ENCODE assay signal across 8 cellular contexts in genomic region chr2:178522950-178523595, GRCh38. TPM values are rescaled to one million over a fixed set of nuclear protein-coding genes. Genes with fewer than 3 reads are reported as not detected.
DNase-seq lines count a peak whose midpoint lies in the region; ATAC-seq, FAIRE-seq and TF ChIP-seq lines count a peak whose summit lies in the region.

No MANE protein-coding gene starts in this region.

- peak; percentile 76 for TF ChIP-seq CTCF in foreskin fibroblast (IDR thresholded peaks at IDR 0.05; ENCODE audit: low read depth, low read length)
- TF ChIP-seq CTCF in neural cell (IDR thresholded peaks at IDR 0.05; ENCODE audit: poor library complexity, severe bottlenecking): peak; percentile 92

- H3K27ac ChIP-seq in neural cell (ENCODE audit: low read length): peak overlapping the region; percentile 62

- H3K9me3 ChIP-seq in neural cell (ENCODE audit: low read length): no peaks in the 10 kb centered on the region

- peak overlapping the region; percentile 74 for H3K9ac ChIP-seq in neural cell (ENCODE audit: low read length)

- peak overlapping the region; percentile 94 for H3K4me3 Mint-ChIP-seq in stimulated activated naive CD8-positive, alpha-beta T cell treated with anti-CD3 and anti-CD28 coated beads, Interleukin-15, Interleukin-2, amounts not matched to agents 100 ng/mL and 50 ng/mL, for 24 hours

- no peaks in the 10 kb centered on the region for H3K36me3 ChIP-seq in neural cell (ENCODE audit: insufficient read depth, low read length)

- FAIRE-seq in HTR-8/SVneo (lab: Jason Lieb, UNC): no peak

- H4K20me1 ChIP-seq in neural cell (ENCODE audit: insufficient read depth): no peaks in the 10 kb centered on the region

- peak overlapping the region; percentile 87 for H3K27ac Mint-ChIP-seq in stimulated activated naive CD8-positive, alpha-beta T cell treated with anti-CD3 and anti-CD28 coated beads, Interleukin-15, Interleukin-2, amounts not matched to agents 100 ng/mL and 50 ng/mL, for 24 hours

- peak overlapping the region; percentile 55 to 85 for H3K4me3 ChIP-seq in foreskin fibroblast (ENCODE audit: low read depth in 1 of 2, low read length in 2 of 2)
- H3K4me3 ChIP-seq in neural cell (ENCODE audit: low read length): peak overlapping the region; percentile 88

- H3K4me2 ChIP-seq in neural cell (ENCODE audit: low read length): peak overlapping the region; percentile 85

- no peaks in the 10 kb centered on the region for H3F3A ChIP-seq in neural cell (ENCODE audit: insufficient read depth, low read length, poor library complexity, severe bottlenecking)

- peak; percentile 44 for TF ChIP-seq RAD21 in neural cell (conservative IDR thresholded peaks at IDR 0.05)

- peaks cover 50% of the 10 kb centered on the region for H3K4me1 Mint-ChIP-seq in stimulated activated naive CD8-positive, alpha-beta T cell treated with anti-CD3 and anti-CD28 coated beads, Interleukin-15, Interleukin-2, amounts not matched to agents 100 ng/mL and 50 ng/mL, for 24 hours (ENCODE audit: low read depth)

- ATAC-seq in GM19463 (IDR thresholded peaks at IDR 0.05; ENCODE audit: unreplicated experiment): peak; percentile 95

- peaks cover 10% of the 10 kb centered on the region for H3K9me3 Mint-ChIP-seq in stimulated activated naive CD8-positive, alpha-beta T cell treated with anti-CD3 and anti-CD28 coated beads, Interleukin-15, Interleukin-2, amounts not matched to agents 100 ng/mL and 50 ng/mL, for 24 hours

- no peaks in the 10 kb centered on the region for H3K9me2 ChIP-seq in neural cell (ENCODE audit: insufficient read depth, low read length)

- no peaks in the 10 kb centered on the region for H3K27me3 ChIP-seq in neural cell (ENCODE audit: insufficient read depth, low read depth, low read length)

- TF ChIP-seq EP300 in neural cell (conservative IDR thresholded peaks at IDR 0.05; ENCODE audit: poor library complexity, severe bottlenecking): no peak

- DNase-seq in COLO829 (ENCODE audit: low spot score) (peak; percentile 89), HTR-8/SVneo (ENCODE audit: insufficient read length, low spot score) (peak; percentile 78), RPMI7951 (ENCODE audit: low read depth) (peak; percentile 66), foreskin fibroblast (peak; percentile 49 to 90)
- DNase-seq in activated effector memory CD4-positive, alpha-beta T cell treated with anti-CD3 and anti-CD28 coated beads, Interleukin-2, amount 50 U/mL, for 16 hours: peak; percentile 91

- no peaks in the 10 kb centered on the region for H3K27me3 Mint-ChIP-seq in stimulated activated naive CD8-positive, alpha-beta T cell treated with anti-CD3 and anti-CD28 coated beads, Interleukin-15, Interleukin-2, amounts not matched to agents 100 ng/mL and 50 ng/mL, for 24 hours

- peaks cover 46% of the 10 kb centered on the region for H3K36me3 Mint-ChIP-seq in stimulated activated naive CD8-positive, alpha-beta T cell treated with anti-CD3 and anti-CD28 coated beads, Interleukin-15, Interleukin-2, amounts not matched to agents 100 ng/mL and 50 ng/mL, for 24 hours (ENCODE audit: low read depth)

- peak overlapping the region; percentile 65 for H2AFZ ChIP-seq in neural cell (ENCODE audit: low read depth, low read length)

- H3K79me2 ChIP-seq in neural cell (replicated peaks; ENCODE audit: insufficient read depth, low read length): peaks cover 8% of the 10 kb centered on the region

TF ChIP-seq in neural cell, 6 proteins besides CTCF, POLR2A, EP300 and RAD21:
- TF ChIP-seq TAF1 (IDR thresholded peaks at IDR 0.05; ENCODE audit: low read depth) (no peak), EZH2 (IDR thresholded peaks at IDR 0.05; ENCODE audit: borderline replicate concordance, insufficient read depth, low read length, poor library complexity, severe bottlenecking) (no peak), POLR2AphosphoS5 (IDR thresholded peaks at IDR 0.05) (peak; percentile 81), MXI1 (conservative IDR thresholded peaks at IDR 0.05; ENCODE audit: poor library complexity, severe bottlenecking) (peak; percentile 38), SMC3 (conservative IDR thresholded peaks at IDR 0.05; ENCODE audit: poor library complexity) (peak; percentile 52), REST (IDR thresholded peaks at IDR 0.05; ENCODE audit: borderline replicate concordance) (no peak)

RNA-seq across cellular contexts. Expression of gene PLEKHA3, which starts 42.8 kb away (rescaled TPM):
- total RNA-seq in RPMI7951 (2014; rRNA removed; shearing (Covaris generic)): 6.5 and 6.8 TPM in 2 replicates
- polyA plus RNA-seq in neural cell: 14.3 and 16.8 TPM in 2 replicates
- polyA minus RNA-seq in neural cell: 26.3 and 30.3 TPM in 2 replicates

RNA-seq across cellular contexts. Expression of gene FKBP7, which starts 44.7 kb away (rescaled TPM):
- total RNA-seq in RPMI7951 (2014; rRNA removed; shearing (Covaris generic)): 50.8 and 60.6 TPM in 2 replicates
- 32.6 and 46.1 TPM in 2 replicates for polyA plus RNA-seq in neural cell
- 22.9 and 29.1 TPM in 2 replicates for polyA minus RNA-seq in neural cell

Comparison
In these comparisons a context has a peak if more than half of its experiments do, and no peak if none do; other contexts are left out.
1. Peak in every context shown above with its lines: DNase-seq, ATAC-seq, H3K4me3 ChIP-seq and H3K27ac ChIP-seq.